In the genomic region with DNA sequence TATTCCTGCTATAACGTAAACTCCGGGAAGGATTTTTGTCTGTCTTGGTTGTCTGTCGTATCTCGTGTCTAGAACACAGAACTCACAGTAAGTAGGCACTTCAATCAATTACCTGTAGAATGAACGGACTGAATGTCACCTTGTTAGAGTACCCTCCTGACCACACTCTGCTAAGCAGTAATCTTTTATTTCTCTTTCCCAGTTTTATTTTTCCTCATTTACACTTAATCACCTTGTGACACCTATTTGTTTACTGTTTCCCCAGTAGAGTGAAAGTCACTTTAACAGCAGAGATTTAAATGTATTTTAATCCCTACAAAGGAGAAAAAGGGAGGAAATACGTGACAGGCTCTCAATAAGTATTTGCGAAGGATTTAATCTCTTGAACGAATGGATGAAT, we compare ENCODE assay signal across 8 cellular contexts. TPM values are rescaled to one million over a fixed set of nuclear protein-coding genes. Genes with fewer than 3 reads are reported as not detected.
DNase-seq lines count a peak whose midpoint lies in the region; ATAC-seq, FAIRE-seq and TF ChIP-seq lines count a peak whose summit lies in the region.

No MANE protein-coding gene starts in this region.

- WGBS in prostate gland, result 16% methylated on average over 8 of the region's 8 CpGs

- TF ChIP-seq POLR2A in endothelial cell of umbilical vein (IDR thresholded peaks at IDR 0.05; ENCODE audit: low read depth, low read length) (no peak), prostate gland (IDR thresholded peaks at IDR 0.05) (no peak)

- peak overlapping the region; percentile 98 for H3K4me2 ChIP-seq in endothelial cell of umbilical vein (ENCODE audit: insufficient read depth, low read length)

- POLR2A ChIA-PET in endothelial cell of umbilical vein (lab: Charles Lee), result interaction anchor here (0.6 to 0.7 kb wide), 2 partner anchors 22 to 30 kb away, joined by 3 to 9 read pairs; no protein-coding TSS in a partner anchor

- no peaks in the 10 kb centered on the region for H3K27me3 ChIP-seq in GM06990 (replicated peaks; ENCODE audit: control insufficient read depth, insufficient read depth, low read length)
- H3K27me3 ChIP-seq in endothelial cell of umbilical vein (ENCODE audit: control insufficient read depth in 2 of 2, insufficient read depth in 2 of 2, low read length in 2 of 2), result no peaks in the 10 kb centered on the region
- H3K27me3 ChIP-seq in prostate gland (replicated peaks; ENCODE audit: insufficient read depth), result no peaks in the 10 kb centered on the region

- H3K27ac ChIP-seq in endothelial cell of umbilical vein (ENCODE audit: insufficient read depth, low read depth, low read length) (no peak overlapping the region), prostate gland (peak overlapping the region; percentile 91)

- peak overlapping the region; percentile 86 for H2AFZ ChIP-seq in endothelial cell of umbilical vein (ENCODE audit: low read depth, low read length)

- no TSS peak for BruUV-seq in endothelial cell of umbilical vein (replicated peaks; lab: Mats Ljungman, UMichigan)

- no peaks in the 10 kb centered on the region for H3K9me1 ChIP-seq in endothelial cell of umbilical vein (replicated peaks; ENCODE audit: control insufficient read depth, extremely low read depth, insufficient read depth, low read length)

- H3K4me1 ChIP-seq in endothelial cell of umbilical vein (ENCODE audit: control insufficient read depth, extremely low read depth, insufficient read depth, low read length) (peaks cover 21% of the 10 kb centered on the region), prostate gland (replicated peaks) (no peaks in the 10 kb centered on the region)

- no peak for FAIRE-seq in endothelial cell of umbilical vein (lab: Jason Lieb, UNC)

- H3K36me3 ChIP-seq in GM06990 (ENCODE audit: control insufficient read depth, insufficient read depth, low read length), result no peaks in the 10 kb centered on the region
- no peaks in the 10 kb centered on the region for H3K36me3 ChIP-seq in endothelial cell of umbilical vein (ENCODE audit: control insufficient read depth in 2 of 2, extremely low read depth in 1 of 2, insufficient read depth in 2 of 2, low read length in 2 of 2)
- no peaks in the 10 kb centered on the region for H3K36me3 ChIP-seq in prostate gland

- DNase-seq in GM06990 (ENCODE audit: extremely low read depth, insufficient read length) (no peak), NCI-H82 (lab: John Stamatoyannopoulos, UW) (peak; percentile 68), endothelial cell of umbilical vein (ENCODE audit: low read depth, low spot score) (no peak), prostate gland (ENCODE audit: low spot score) (no peak), sciatic nerve (ENCODE audit: low spot score) (no peak), omental fat pad (ENCODE audit: low spot score) (no peak)
- no peak for DNase-seq in activated CD4-positive, CD25-positive, alpha-beta regulatory T cell (lab: John Stamatoyannopoulos, UW)

- intact Hi-C loops in endothelial cell of umbilical vein (cut with micrococcal nuclease) (loop anchor here (2.0 to 10.0 kb wide), 6 partner anchors 96 to 310 kb away; a partner anchor contains a TSS), prostate gland (cut with DNase I) (loop anchor here (2.0 kb wide), 1 partner anchor 254 kb away; a partner anchor contains a TSS), sciatic nerve (cut with DNase I) (no loop called here)

- dilution Hi-C loops in endothelial cell of umbilical vein (cut with MboI; ENCODE audit: extremely low pct_ligation_motif_present, low sequenced_read_pairs), result no loop called here

- peak overlapping the region; percentile 52 for H3K9ac ChIP-seq in endothelial cell of umbilical vein (replicated peaks; ENCODE audit: extremely low read depth, insufficient read depth, low read length)

- H3K4me3 ChIP-seq in GM06990 (replicated peaks; ENCODE audit: low read depth, low read length), result peak overlapping the region; percentile 78
- H3K4me3 ChIP-seq in endothelial cell of umbilical vein (replicated peaks in 1 of 3; ENCODE audit: insufficient read depth in 1 of 3, low read depth in 1 of 3, low read length in 3 of 3), result peak overlapping the region; percentile 35 to 88 (median 46)
- H3K4me3 ChIP-seq in prostate gland, result peak overlapping the region; percentile 95 to 100

- CTCF ChIA-PET in endothelial cell of umbilical vein (lab: Charles Lee), result interaction anchor here (0.7 to 1.9 kb wide), 7 partner anchors 15 to 668 kb away, joined by 3 to 11 read pairs (median 4); a partner anchor contains a TSS

- ATAC-seq in sciatic nerve (no peak), HG03521 (IDR thresholded peaks at IDR 0.05; ENCODE audit: unreplicated experiment) (no peak), omental fat pad (ENCODE audit: low FRiP score) (no peak)

- TF ChIP-seq CTCF in GM06990 (IDR thresholded peaks at IDR 0.05; ENCODE audit: insufficient read depth, low read length, poor library complexity, severe bottlenecking), result no peak
- no peak for TF ChIP-seq CTCF in endothelial cell of umbilical vein (IDR thresholded peaks at IDR 0.05; ENCODE audit: extremely low read depth in 1 of 2, insufficient read depth in 1 of 2, low read depth in 1 of 2, low read length in 2 of 2)
- TF ChIP-seq CTCF in prostate gland (IDR thresholded peaks at IDR 0.05), result no peak
- no peak for TF ChIP-seq CTCF in omental fat pad (IDR thresholded peaks at IDR 0.05)

- H3K9me3 ChIP-seq in endothelial cell of umbilical vein (replicated peaks; ENCODE audit: control insufficient read depth, insufficient read depth, low read length) (no peaks in the 10 kb centered on the region), prostate gland (no peaks in the 10 kb centered on the region)

- H3K79me2 ChIP-seq in endothelial cell of umbilical vein (ENCODE audit: control insufficient read depth, insufficient read depth, low read length), result no peaks in the 10 kb centered on the region

- no peaks in the 10 kb centered on the region for H4K20me1 ChIP-seq in endothelial cell of umbilical vein (replicated peaks; ENCODE audit: control insufficient read depth, extremely low read depth, insufficient read depth, low read length)

TF ChIP-seq in endothelial cell of umbilical vein, 7 proteins besides CTCF, POLR2A, EP300 and RAD21:
- no peak for TF ChIP-seq GATA2 (IDR thresholded peaks at IDR 0.05; ENCODE audit: insufficient read depth, insufficient read length, low read depth, low read length)
- TF ChIP-seq, protein P1, sequence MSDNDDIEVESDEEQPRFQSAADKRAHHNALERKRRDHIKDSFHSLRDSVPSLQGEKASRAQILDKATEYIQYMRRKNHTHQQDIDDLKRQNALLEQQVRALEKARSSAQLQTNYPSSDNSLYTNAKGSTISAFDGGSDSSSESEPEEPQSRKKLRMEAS (IDR thresholded peaks at IDR 0.05; ENCODE audit: insufficient read depth, insufficient read length), result no peak
- no peak for TF ChIP-seq MYC (IDR thresholded peaks at IDR 0.05; ENCODE audit: low read depth, low read length)
- no peak for TF ChIP-seq POLR2AphosphoS5 (IDR thresholded peaks at IDR 0.05; ENCODE audit: insufficient read depth, low read depth, low read length)
- no peak for TF ChIP-seq EZH2 (IDR thresholded peaks at IDR 0.05; ENCODE audit: borderline replicate concordance, low read depth, low read length, severe bottlenecking)
- TF ChIP-seq JUN (IDR thresholded peaks at IDR 0.05; ENCODE audit: borderline replicate concordance, insufficient read depth, insufficient read length, low read depth), result no peak
- TF ChIP-seq FOS (IDR thresholded peaks at IDR 0.05; ENCODE audit: borderline replicate concordance, insufficient read depth, low read length), result no peak

RNA-seq across cellular contexts. Expression of a gene that starts 0.5 kb away (rescaled TPM):
- 13.6 and 15.1 TPM in 2 replicates for total RNA-seq in endothelial cell of umbilical vein
- 5.8 and 8.4 TPM in 2 replicates for polyA plus RNA-seq in endothelial cell of umbilical vein
- polyA plus RNA-seq in endothelial cell of umbilical vein (2011; cell fraction: cytosol; rRNA removed), result 7.6 and 7.7 TPM in 2 replicates
- 21.7 and 22.3 TPM in 2 replicates for polyA plus RNA-seq in endothelial cell of umbilical vein (2011; cell fraction: nucleus; rRNA removed)
- 9.5 and 10.4 TPM in 2 replicates for polyA plus RNA-seq in endothelial cell of umbilical vein (2012)
- polyA minus RNA-seq in endothelial cell of umbilical vein, result 24.2 and 25.2 TPM in 2 replicates
- 1.0 TPM for polyA minus RNA-seq in endothelial cell of umbilical vein (2011; cell fraction: cytosol; rRNA and poly(A)+ RNA removed)
- polyA minus RNA-seq in endothelial cell of umbilical vein (2011; cell fraction: nucleus; rRNA and poly(A)+ RNA removed), result 54.3 and 70.9 TPM in 2 replicates
- 10 to 100 TPM; 37.1 to 51.1 TPM for total RNA-seq in prostate gland
- 25.3 TPM for total RNA-seq in sciatic nerve
- total RNA-seq in omental fat pad, result 10 to 100 TPM; 14.2 to 24.0 (median 17.4) TPM

Comparison
In these comparisons a context has a peak if more than half of its experiments do, and no peak if none do; other contexts are left out.
1. H3K4me3 ChIP-seq: peak in every context shown above with its lines; median percentile 98 in prostate gland; 78 in GM06990; 46 in endothelial cell of umbilical vein.